ENCODE assay signal across 8 cellular contexts in the genomic region with DNA sequence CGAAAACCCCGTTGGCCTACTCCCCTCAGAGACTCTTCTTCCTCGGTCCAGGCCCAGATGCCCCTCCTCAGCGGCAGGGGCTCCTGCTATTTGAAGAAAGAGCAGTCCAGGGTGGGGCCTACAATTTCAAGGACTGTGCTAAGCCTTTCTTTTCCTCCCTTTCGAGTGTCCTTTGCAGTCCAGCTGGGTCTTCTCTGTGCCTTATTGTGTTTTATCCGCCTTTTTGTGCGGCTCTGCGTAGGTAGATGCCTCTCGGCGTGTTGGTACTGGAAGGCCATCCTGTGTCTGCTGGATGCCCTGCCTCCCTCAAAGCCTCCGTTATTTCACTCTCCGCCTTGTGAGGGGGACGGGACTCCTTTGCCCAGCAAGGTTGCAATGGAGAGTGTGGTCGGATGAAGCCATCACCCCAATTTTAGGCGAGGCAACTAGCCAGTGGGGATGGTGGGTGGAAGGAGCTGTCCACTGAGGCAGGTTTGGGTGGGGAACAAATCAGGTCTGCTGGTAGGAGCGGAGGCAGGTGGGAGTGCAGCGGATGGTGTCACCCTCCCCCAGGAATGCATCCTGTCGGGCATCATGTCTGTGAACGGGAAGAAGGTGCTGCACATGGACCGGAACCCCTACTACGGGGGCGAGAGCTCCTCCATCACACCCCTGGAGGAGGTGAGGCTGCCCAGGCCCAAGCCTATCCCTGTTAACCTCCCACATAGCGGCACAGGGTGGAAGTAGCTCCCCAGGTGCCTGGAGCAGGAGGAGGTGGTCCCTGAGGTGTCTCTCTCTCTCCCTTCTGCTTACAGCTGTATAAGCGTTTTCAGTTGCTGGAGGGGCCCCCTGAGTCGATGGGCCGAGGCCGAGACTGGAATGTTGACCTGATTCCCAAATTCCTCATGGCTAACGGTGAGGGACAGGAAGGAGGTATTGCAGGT. TPM values are rescaled to one million over a fixed set of nuclear protein-coding genes. Genes with fewer than 3 reads are reported as not detected.
A peak's percentile ranks its signal among the peaks of the same experiment; 100 is the strongest.
DNase-seq lines count a peak whose midpoint lies in the region; ATAC-seq and TF ChIP-seq lines count a peak whose summit lies in the region.

No MANE protein-coding gene starts in this region.

- peak overlapping the region; percentile 78 to 87 for H3K27ac Mint-ChIP-seq in T-cell

- H3K27ac ChIP-seq in gastrocnemius medialis: peak overlapping the region; percentile 79 to 88 (median 82)

- CTCF ChIA-PET in T-cell (lab: Charles Lee): no interaction called here

- TF ChIP-seq POLR2A in gastrocnemius medialis (IDR thresholded peaks at IDR 0.05): no peak

- POLR2A ChIA-PET in T-cell (lab: Charles Lee): interaction anchor here in 1 of 2 donors (0.5 kb wide), 1 partner anchor 49 kb away, joined by 3 read pairs; no protein-coding TSS in a partner anchor

- H3K9me3 Mint-ChIP-seq in T-cell: no peaks in the 10 kb centered on the region

- TF ChIP-seq CTCF in GM12875 (IDR thresholded peaks at IDR 0.05; ENCODE audit: borderline replicate concordance, insufficient read depth, low read depth, low read length): no peak
- no peak for TF ChIP-seq CTCF in fibroblast of villous mesenchyme (IDR thresholded peaks at IDR 0.05; ENCODE audit: insufficient read depth, low read depth, low read length)
- TF ChIP-seq CTCF in gastrocnemius medialis (IDR thresholded peaks at IDR 0.05 in 4 of 5, conservative IDR thresholded peaks at IDR 0.05 in 1 of 5): no peak

- H3K9me3 ChIP-seq in gastrocnemius medialis: no peaks in the 10 kb centered on the region

- H3K36me3 ChIP-seq in gastrocnemius medialis: peaks cover 0 to 17% of the 10 kb centered on the region in 2 donors

- H3K4me1 ChIP-seq in gastrocnemius medialis: peaks cover 0 to 5% of the 10 kb centered on the region in 2 donors

- peaks cover 25 to 38% (median 25%) of the 10 kb centered on the region in 3 donors for H3K4me1 Mint-ChIP-seq in T-cell

- H3K27me3 ChIP-seq in gastrocnemius medialis: no peaks in the 10 kb centered on the region

- peaks cover 7% of the 10 kb centered on the region for H3K36me3 Mint-ChIP-seq in T-cell

- H3K27me3 Mint-ChIP-seq in T-cell: peaks cover 0 to under 1% of the 10 kb centered on the region in 2 donors

- in situ Hi-C loops in gastrocnemius medialis (cut with MboI; ENCODE audit: low sequenced_read_pairs in 4 of 4): no loop called here

- DNase-seq in T-cell (no peak), fibroblast of villous mesenchyme (ENCODE audit: low read depth) (peak; percentile 3), gastrocnemius medialis (no peak), NCI-H524 (lab: John Stamatoyannopoulos, UW) (no peak), HT-29 (ENCODE audit: low spot score) (no peak), NCI-H82 (lab: John Stamatoyannopoulos, UW) (no peak), germinal center (ENCODE audit: low spot score) (no peak)

- peak overlapping the region; percentile 82 for H3K4me3 ChIP-seq in GM12875 (ENCODE audit: low read depth, low read length)
- peak overlapping the region; percentile 72 for H3K4me3 ChIP-seq in fibroblast of villous mesenchyme (ENCODE audit: low read depth, low read length)
- peak overlapping the region; percentile 64 to 84 (median 66) for H3K4me3 ChIP-seq in gastrocnemius medialis

- peak overlapping the region; percentile 81 to 85 (median 81) for H3K4me3 Mint-ChIP-seq in T-cell

- intact Hi-C loops in gastrocnemius medialis (cut with DNase I; ENCODE audit: low total_unique reads): loop anchor here (2.0 to 5.0 kb wide), 3 partner anchors 27 to 53 kb away; a partner anchor contains a TSS

- ATAC-seq in T-cell (replicated peaks in 1 of 4) (no peak), gastrocnemius medialis (no peak)

RNA-seq across cellular contexts. Expression of a gene that starts 1.3 kb away (rescaled TPM):
- 100 to 1,000 TPM; 117 to 208 (median 182) TPM for total RNA-seq in T-cell
- total RNA-seq in fibroblast of villous mesenchyme: 81.8 and 106 TPM in 2 replicates
- total RNA-seq in gastrocnemius medialis: 10 to 100 TPM; 19.8 to 54.5 (median 39.0) TPM
- total RNA-seq in HT-29 (2014; rRNA removed; shearing (Covaris generic)): 124 and 128 TPM in 2 replicates

RNA-seq across cellular contexts. Expression of a gene that starts 5.7 kb away (rescaled TPM):
- 10 to 100 TPM; 34.9 to 60.5 (median 51.9) TPM for total RNA-seq in T-cell
- total RNA-seq in fibroblast of villous mesenchyme: 44.9 and 54.4 TPM in 2 replicates
- total RNA-seq in gastrocnemius medialis: 10 to 100 TPM; 30.9 to 55.4 (median 45.3) TPM
- 103 and 107 TPM in 2 replicates for total RNA-seq in HT-29 (2014; rRNA removed; shearing (Covaris generic))

RNA-seq across cellular contexts. Expression of a gene that starts 9.8 kb away (rescaled TPM):
- total RNA-seq in T-cell: 10 to 100 TPM; 37.9 to 56.8 (median 53.6) TPM
- total RNA-seq in fibroblast of villous mesenchyme: 72.5 and 91.8 TPM in 2 replicates
- 10 to 100 TPM; 16.7 to 37.8 (median 26.2) TPM for total RNA-seq in gastrocnemius medialis
- 162 and 181 TPM in 2 replicates for total RNA-seq in HT-29 (2014; rRNA removed; shearing (Covaris generic))

RNA-seq across cellular contexts. Expression of a gene that starts 19.8 kb away (rescaled TPM):
- 10 to 100 TPM; 48.1 to 87.0 (median 72.9) TPM for total RNA-seq in T-cell
- total RNA-seq in fibroblast of villous mesenchyme: 16.8 and 26.8 TPM in 2 replicates
- 10 to 100 TPM in 1 of 4 donors, 1 to 10 TPM in 3; 1.2 to 10.7 (median 2.8) TPM for total RNA-seq in gastrocnemius medialis
- total RNA-seq in HT-29 (2014; rRNA removed; shearing (Covaris generic)): 33.6 and 40.8 TPM in 2 replicates

RNA-seq across cellular contexts. Expression of a gene that starts 26.9 kb away (rescaled TPM):
- total RNA-seq in T-cell (100 to 1,000 TPM in 3 of 5 donors, 10 to 100 TPM in 2; 89.8 to 144 (median 129) TPM), fibroblast of villous mesenchyme (15.5 and 17.4 TPM in 2 replicates), gastrocnemius medialis (10 to 100 TPM; 17.6 to 28.3 (median 20.1) TPM)
- total RNA-seq in HT-29 (2014; rRNA removed; shearing (Covaris generic)): 60.3 and 80.6 TPM in 2 replicates
